ENCODE assay signal across 1 cellular context in the genomic region with DNA sequence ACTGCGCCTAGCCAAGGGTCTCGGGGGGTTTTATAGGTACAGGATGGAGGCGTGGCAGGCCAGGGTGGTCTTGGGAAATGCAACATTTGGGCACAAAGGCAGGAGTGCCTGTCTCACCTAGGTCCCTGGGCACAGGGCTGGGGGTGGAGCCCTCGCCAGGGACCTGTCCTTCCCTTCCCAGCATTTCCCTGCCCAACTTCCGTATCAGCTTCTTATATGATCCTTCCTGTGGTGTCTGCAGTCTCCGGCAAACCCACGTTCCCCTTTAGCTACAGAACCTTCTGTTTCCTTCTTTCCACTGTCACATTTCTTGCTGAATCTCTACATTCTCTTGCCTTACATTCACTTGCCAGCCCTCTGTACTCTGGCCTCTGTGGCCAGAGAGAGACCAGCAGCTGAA.
TF ChIP-seq lines count a peak whose summit lies in the region.

No MANE protein-coding gene starts in this region.

TF ChIP-seq in HEK293T, 16 proteins besides CTCF, POLR2A, EP300 and RAD21 (continued from another document):
- TF ChIP-seq, protein P1, sequence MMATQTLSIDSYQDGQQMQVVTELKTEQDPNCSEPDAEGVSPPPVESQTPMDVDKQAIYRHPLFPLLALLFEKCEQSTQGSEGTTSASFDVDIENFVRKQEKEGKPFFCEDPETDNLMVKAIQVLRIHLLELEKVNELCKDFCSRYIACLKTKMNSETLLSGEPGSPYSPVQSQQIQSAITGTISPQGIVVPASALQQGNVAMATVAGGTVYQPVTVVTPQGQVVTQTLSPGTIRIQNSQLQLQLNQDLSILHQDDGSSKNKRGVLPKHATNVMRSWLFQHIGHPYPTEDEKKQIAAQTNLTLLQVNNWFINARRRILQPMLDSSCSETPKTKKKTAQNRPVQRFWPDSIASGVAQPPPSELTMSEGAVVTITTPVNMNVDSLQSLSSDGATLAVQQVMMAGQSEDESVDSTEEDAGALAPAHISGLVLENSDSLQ (IDR thresholded peaks at IDR 0.05) = no peak
- TF ChIP-seq ARNT (IDR thresholded peaks at IDR 0.05) = no peak
- TF ChIP-seq SUZ12 (IDR thresholded peaks at IDR 0.05) = no peak
- TF ChIP-seq TARDBP (IDR thresholded peaks at IDR 0.05) = no peak
TF ChIP-seq in HEK293T: peak in this region for 0.
